ENCODE assay signal across 23 cellular contexts in genomic region chr1:85452859-85453430, GRCh38. TPM values are rescaled to one million over a fixed set of nuclear protein-coding genes. Genes with fewer than 3 reads are reported as not detected.
"Had no signal": no experiment of that assay in that cellular context is flagged by ENCODE, and none has a peak within 500 bp of the region (broad histone marks: within the 10 kb centered on the region; RNA-seq: fewer than 3 reads in every experiment).

No MANE protein-coding gene starts in this region.

- H3K4me3 ChIP-seq: colonic mucosa, testis, upper lobe of left lung had no signal

- H3K27ac ChIP-seq: epithelial cell of prostate, neutrophil, WERI-Rb-1 had no signal

- ATAC-seq: natural killer cell had no signal

- H3K36me3 ChIP-seq: colonic mucosa, neutrophil, upper lobe of left lung, WERI-Rb-1 had no signal

- H3K4me1 ChIP-seq: colonic mucosa had no signal

- DNase-seq: activated CD4-positive, alpha-beta T cell treated with anti-CD3 and anti-CD28 coated beads for 1 hour; activated CD8-positive, alpha-beta memory T cell treated with anti-CD3 and anti-CD28 coated beads for 24 hours; activated CD8-positive, alpha-beta memory T cell treated with anti-CD3 and anti-CD28 coated beads, Interleukin-2, amount 50 U/mL, for 48 hours; activated naive CD8-positive, alpha-beta T cell treated with anti-CD3 and anti-CD28 coated beads for 36 hours; amygdala; central memory CD4-positive, alpha-beta T cell; colonic mucosa; endodermal cell; foreskin melanocyte; glutamatergic neuron; hypothalamus; islet precursor cell; left ventricle myocardium superior; natural killer cell; stimulated activated CD4-positive, alpha-beta T cell treated with anti-CD3 and anti-CD28 coated beads, Interleukin-15, amount 100 ng/mL, for 24 hours; stimulated activated CD4-positive, alpha-beta T cell treated with anti-CD3 and anti-CD28 coated beads, Interleukin-2, amount 100 ng/mL, for 48 hours; T-helper 2 cell; testis; upper lobe of left lung; WERI-Rb-1 had no signal

- H3K27me3 ChIP-seq: colonic mucosa, neutrophil, testis, upper lobe of left lung had no signal

- H3K9me3 ChIP-seq: colonic mucosa, neutrophil, testis, upper lobe of left lung had no signal

RNA-seq across cellular contexts. Expression of gene DDAH1, which starts 12.0 kb away (rescaled TPM):
- total RNA-seq: activated T-helper 1 cell treated with anti-CD3 and anti-CD28 coated beads, Interleukin-12 subunit alpha, Interleukin-12 subunit beta, Interleukin-2, Interleukin-4 antibody, amounts not matched to agents 30 ng/mL and 10 ng/mL and 1 ng/mL, durations not matched to agents 14 hours and 24 hours and 36 hours had no signal
